Comparison of ENCODE assay signal across 20 cellular contexts in the genomic region with DNA sequence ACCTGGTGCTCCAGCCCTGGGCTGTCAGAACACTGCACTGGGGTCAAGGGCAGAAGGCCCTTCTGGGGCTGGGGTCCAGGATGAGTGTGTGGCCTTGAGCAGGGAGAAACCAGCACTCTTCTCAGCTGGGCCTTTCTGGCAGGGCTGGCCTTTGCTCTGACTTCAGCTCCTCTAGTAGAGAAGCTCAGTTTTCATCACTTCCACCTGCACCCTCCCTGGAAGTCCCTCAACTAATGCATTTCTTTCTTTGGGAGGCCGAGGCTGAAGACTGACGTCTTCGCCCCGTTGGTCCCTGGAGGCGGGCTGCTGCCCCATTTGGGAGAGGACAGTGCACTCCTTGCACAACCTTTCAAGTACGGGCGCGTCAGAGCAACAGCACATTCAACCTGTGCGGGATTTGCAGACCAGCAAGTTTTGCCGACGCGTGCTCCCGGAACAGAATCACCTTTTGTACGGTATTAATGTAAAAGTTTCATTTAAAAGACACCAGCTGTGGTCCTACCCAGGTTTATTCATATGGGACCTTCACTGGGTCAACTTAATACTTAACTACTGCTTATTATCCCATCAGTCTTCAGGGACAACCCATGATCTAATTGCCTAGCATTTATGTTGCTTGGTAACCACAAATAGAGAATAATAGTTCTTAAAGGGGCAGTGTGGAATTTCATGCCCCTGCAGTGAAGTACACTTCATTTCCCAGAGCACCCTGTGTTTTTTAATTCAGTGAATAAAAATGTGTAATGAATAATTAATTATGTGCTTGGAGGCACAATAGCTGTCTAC.
DNase-seq lines count a peak whose midpoint lies in the region; ATAC-seq, FAIRE-seq and TF ChIP-seq lines count a peak whose summit lies in the region.
"Had no signal": no experiment of that assay in that cellular context is flagged by ENCODE, and none has a peak within 500 bp of the region (broad histone marks: within the 10 kb centered on the region; RNA-seq: fewer than 3 reads in every experiment).

No MANE protein-coding gene starts in this region.

- no peaks in the 10 kb centered on the region for H3K36me3 Mint-ChIP-seq in Caco-2 (ENCODE audit: insufficient read depth, unreplicated experiment)
- H3K36me3 Mint-ChIP-seq: memory B cell had no signal

- H3K27ac ChIP-seq in 22Rv1 (peak overlapping the region; percentile 66), K562 (ENCODE audit: extremely low read depth, low read depth, low read length) (no peak overlapping the region)
- H3K27ac ChIP-seq: cardiac muscle cell, gastrocnemius medialis, tibial nerve had no signal

- no peak overlapping the region for H3K9ac ChIP-seq in K562 (ENCODE audit: insufficient read depth in 1 of 2, low read depth in 2 of 2, low read length in 2 of 2)

- intact Hi-C loops in K562 (cut with micrococcal nuclease): no loop called here
- intact Hi-C loops in Caco-2 (cut with micrococcal nuclease; ENCODE audit: unreplicated experiment): no loop called here

- H3K27me3 ChIP-seq in K562 (ENCODE audit: control insufficient read depth in 2 of 2, insufficient read depth in 2 of 2, low read length in 2 of 2): peaks cover 0 to 28% of the 10 kb centered on the region in 2 experiments; a peak in 3 of 5 replicates
- no peaks in the 10 kb centered on the region for H3K27me3 ChIP-seq in Caco-2 (replicated peaks; ENCODE audit: control insufficient read depth, insufficient read depth, low read length)
- H3K27me3 ChIP-seq: cardiac muscle cell, gastrocnemius medialis, tibial nerve had no signal

- TF ChIP-seq CTCF in 22Rv1 (IDR thresholded peaks at IDR 0.05) (no peak), K562 (IDR thresholded peaks at IDR 0.05 in 2 of 3, conservative IDR thresholded peaks at IDR 0.05 in 1 of 3; ENCODE audit: insufficient read depth in 2 of 3, low read depth in 1 of 3, low read length in 3 of 3) (no peak), Caco-2 (IDR thresholded peaks at IDR 0.05; ENCODE audit: insufficient read depth in 1 of 2, low read depth in 1 of 2, low read length in 1 of 2, severe bottlenecking in 1 of 2, unreplicated experiment in 1 of 2) (no peak)

- H3K4me2 ChIP-seq in K562 (ENCODE audit: insufficient read depth, low read length): no peak overlapping the region

- TF ChIP-seq POLR2A in K562 (conservative IDR thresholded peaks at IDR 0.05) (no peak), GM18505 (IDR thresholded peaks at IDR 0.05; ENCODE audit: borderline replicate concordance, extremely low read depth, insufficient read depth, insufficient read length) (no peak)

- 22% methylated on average over 14 of the region's 14 CpGs for WGBS in K562 (ENCODE audit: insufficient coverage, low coverage, missing lambda C conversion rate)

- H2AFZ ChIP-seq in K562 (ENCODE audit: low read depth, low read length): peak overlapping the region; percentile 27; the same call in 1 of the 2 replicates

- peak; percentile 65 for DNase-seq in NCI-H1417 treated with DMSO at 0.1 percent for 48 hours (lab: John Stamatoyannopoulos, UW)
- DNase-seq in K562 (ENCODE audit: extremely low read depth in 1 of 4, low spot score in 3 of 4): no peak
- peak; percentile 3 for DNase-seq in kidney tubule cell (ENCODE audit: low spot score)
- DNase-seq in middle frontal gyrus (ENCODE audit: extremely low spot score, low spot score): no peak
- DNase-seq in NK-92 treated with Interleukin-12 subunit alpha and Interleukin-12 subunit beta, amount 100 ng/mL, for 24 hours (lab: John Stamatoyannopoulos, UW): no peak
- DNase-seq in Caco-2: no peak
- DNase-seq: effector CD4-positive, alpha-beta T cell; gastrocnemius medialis; H9; Right ventricle myocardium superior; stimulated activated CD4-positive, alpha-beta T cell treated with anti-CD3 and anti-CD28 coated beads, Interleukin-4, amount 100 ng/mL, for 1 hour; T1000 had no signal

- BruUV-seq in K562 (replicated peaks; lab: Mats Ljungman, UMichigan): no TSS peak
- no TSS peak for BruUV-seq in Caco-2 (replicated peaks; lab: Mats Ljungman, UMichigan)

- H3K4me1 ChIP-seq in K562 (replicated peaks in 1 of 2; ENCODE audit: control insufficient read depth in 2 of 2, insufficient read depth in 2 of 2, low read length in 2 of 2): peaks cover 6 to 16% of the 10 kb centered on the region in 2 experiments; a peak in 3 of 5 replicates
- H3K4me1 ChIP-seq in Caco-2: peaks cover 8% of the 10 kb centered on the region
- H3K4me1 ChIP-seq: gastrocnemius medialis, tibial nerve had no signal

- in situ Hi-C loops in K562 (cut with MboI): no loop called here

- H3K36me3 ChIP-seq in K562 (ENCODE audit: control insufficient read depth, insufficient read depth, low read length) (no peaks in the 10 kb centered on the region), Caco-2 (ENCODE audit: control insufficient read depth, insufficient read depth, low read length) (no peaks in the 10 kb centered on the region)
- H3K36me3 ChIP-seq: cardiac muscle cell, gastrocnemius medialis, tibial nerve had no signal

- TF ChIP-seq RAD21 in K562 (CRISPR knock-in tag; conservative IDR thresholded peaks at IDR 0.05 in 1 of 2, IDR thresholded peaks at IDR 0.05 in 1 of 2): no peak

- peaks cover 14% of the 10 kb centered on the region for H3K4me1 Mint-ChIP-seq in Caco-2 (ENCODE audit: low read depth, unreplicated experiment)
- H3K4me1 Mint-ChIP-seq: memory B cell had no signal

- no peaks in the 10 kb centered on the region for H3K9me3 Mint-ChIP-seq in Caco-2 (ENCODE audit: unreplicated experiment)

- POLR2A ChIA-PET in K562 (lab: Yijun Ruan, JAX): no interaction called here
- POLR2A ChIA-PET in Caco-2 (lab: Charles Lee): no interaction called here

- FAIRE-seq in K562 (lab: Jason Lieb, UNC): no peak

- ATAC-seq in K562 (no peak), GM18505 (IDR thresholded peaks at IDR 0.05; ENCODE audit: unreplicated experiment) (no peak)
- ATAC-seq: activated naive CD4-positive, alpha-beta T cell treated with anti-CD3 and anti-CD28 coated beads, Interleukin-2, amount 50 U/mL, for 72 hours; gastrocnemius medialis; sciatic nerve had no signal

- CTCF ChIA-PET in K562 (lab: Yijun Ruan, JAX; ENCODE audit: low intra/inter-chr PET ratio) (no interaction called here), Caco-2 (lab: Charles Lee) (interaction anchor here (0.6 kb wide), 1 partner anchor 526 kb away, joined by 3 read pairs; no protein-coding TSS in a partner anchor)

- H3K4me3 ChIP-seq in K562 (no peak overlapping the region), Caco-2 (ENCODE audit: low read depth, low read length) (no peak overlapping the region)
- H3K4me3 ChIP-seq: cardiac muscle cell, gastrocnemius medialis, tibial nerve had no signal

- H3K9me3 ChIP-seq in K562 (replicated peaks; ENCODE audit: control insufficient read depth, insufficient read depth, low read depth, low read length) (no peaks in the 10 kb centered on the region), Caco-2 (no peaks in the 10 kb centered on the region)
- H3K9me3 ChIP-seq: gastrocnemius medialis had no signal

- no peaks in the 10 kb centered on the region for H4K20me1 ChIP-seq in K562 (replicated peaks; ENCODE audit: control insufficient read depth, insufficient read depth, low read length)

- no peaks in the 10 kb centered on the region for H3K9me1 ChIP-seq in K562 (ENCODE audit: control insufficient read depth, insufficient read depth, low read length)

- no peak overlapping the region for H3K27ac Mint-ChIP-seq in Caco-2 (ENCODE audit: unreplicated experiment)
- H3K27ac Mint-ChIP-seq: activated naive CD4-positive, alpha-beta T cell treated with anti-CD3 and anti-CD28 coated beads, Interleukin-2, amount 50 U/mL, for 72 hours; IgD-negative memory B cell; memory B cell had no signal

- no peaks in the 10 kb centered on the region for H3K79me2 ChIP-seq in K562 (ENCODE audit: control insufficient read depth, insufficient read depth, low read length)

- peaks cover 9% of the 10 kb centered on the region for H3K27me3 Mint-ChIP-seq in Caco-2 (ENCODE audit: insufficient read depth, unreplicated experiment)

- no peak overlapping the region for H3K4me3 Mint-ChIP-seq in Caco-2 (ENCODE audit: unreplicated experiment)
- H3K4me3 Mint-ChIP-seq: H9, IgD-negative memory B cell, memory B cell had no signal

- no peak for TF ChIP-seq EP300 in K562 (IDR thresholded peaks at IDR 0.05; ENCODE audit: low read length)

TF ChIP-seq in K562, 482 proteins besides CTCF, POLR2A, EP300 and RAD21:
- TF ChIP-seq RFX1 (IDR thresholded peaks at IDR 0.05) (peak; percentile 29; the same call in 1 of the 2 replicates), NCOA1 (IDR thresholded peaks at IDR 0.05; ENCODE audit: low read depth) (no peak), RNF2 (IDR thresholded peaks at IDR 0.05) (no peak)
- TF ChIP-seq, protein P1, sequence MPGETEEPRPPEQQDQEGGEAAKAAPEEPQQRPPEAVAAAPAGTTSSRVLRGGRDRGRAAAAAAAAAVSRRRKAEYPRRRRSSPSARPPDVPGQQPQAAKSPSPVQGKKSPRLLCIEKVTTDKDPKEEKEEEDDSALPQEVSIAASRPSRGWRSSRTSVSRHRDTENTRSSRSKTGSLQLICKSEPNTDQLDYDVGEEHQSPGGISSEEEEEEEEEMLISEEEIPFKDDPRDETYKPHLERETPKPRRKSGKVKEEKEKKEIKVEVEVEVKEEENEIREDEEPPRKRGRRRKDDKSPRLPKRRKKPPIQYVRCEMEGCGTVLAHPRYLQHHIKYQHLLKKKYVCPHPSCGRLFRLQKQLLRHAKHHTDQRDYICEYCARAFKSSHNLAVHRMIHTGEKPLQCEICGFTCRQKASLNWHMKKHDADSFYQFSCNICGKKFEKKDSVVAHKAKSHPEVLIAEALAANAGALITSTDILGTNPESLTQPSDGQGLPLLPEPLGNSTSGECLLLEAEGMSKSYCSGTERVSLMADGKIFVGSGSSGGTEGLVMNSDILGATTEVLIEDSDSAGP (CRISPR knock-in tag; IDR thresholded peaks at IDR 0.05): 0 out of 2 replicates have a peak, but pooled peaks have one; percentile 37

Comparison
In these comparisons a context has a peak if more than half of its experiments do, and no peak if none do; other contexts are left out.
1. DNase-seq: peak in NCI-H1417 treated with DMSO at 0.1 percent for 48 hours (single experiment) and kidney tubule cell (single experiment); none in K562 (0 of 4), middle frontal gyrus (single experiment), NK-92 treated with Interleukin-12 subunit alpha and Interleukin-12 subunit beta, amount 100 ng/mL, for 24 hours (single experiment) and Caco-2 (0 of 2).